1 cellular context compared by ENCODE assay signal in the genomic region with DNA sequence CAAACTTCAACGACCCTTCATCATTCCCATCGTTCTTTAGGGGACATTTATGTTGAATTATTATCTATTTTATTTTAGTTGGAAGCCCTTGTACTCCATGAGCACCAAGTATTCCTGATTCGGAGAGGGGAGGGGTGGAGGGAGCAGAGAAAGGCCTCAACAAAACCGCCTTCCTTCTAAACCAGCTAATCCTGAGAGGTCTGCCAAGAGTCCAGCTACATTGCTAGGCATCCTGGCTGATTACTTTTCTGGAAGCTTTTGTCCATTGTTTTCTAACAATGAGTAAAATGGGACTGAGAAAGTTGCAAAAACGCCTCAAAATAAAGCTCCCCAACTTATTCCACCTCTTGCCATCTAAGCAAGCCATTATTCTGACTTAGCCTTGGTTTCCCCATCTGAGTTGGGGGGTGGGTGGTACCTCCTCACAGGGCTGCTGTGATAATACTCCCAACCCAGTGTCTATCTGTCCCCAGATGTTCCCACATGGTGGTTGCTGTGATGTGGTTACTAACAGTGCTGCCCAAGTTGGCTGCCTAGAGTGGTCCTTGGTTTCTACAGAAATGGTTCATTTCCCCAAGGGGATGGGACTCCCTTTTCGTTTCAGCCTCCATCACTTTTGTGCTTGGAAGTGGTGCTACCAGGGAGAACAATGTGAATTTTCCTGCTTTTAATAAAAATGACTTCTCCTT.
A peak's percentile ranks its signal among the peaks of the same experiment; 100 is the strongest.
TF ChIP-seq lines count a peak whose summit lies in the region.

No MANE protein-coding gene starts in this region.

TF ChIP-seq in K562, 482 proteins besides CTCF, POLR2A, EP300 and RAD21 (continued from another document):
- TF ChIP-seq ZBTB7A (IDR thresholded peaks at IDR 0.05; ENCODE audit: borderline replicate concordance, control insufficient read depth, low read depth, low read length) (0 out of 2 replicates have a peak, but pooled peaks have one; percentile 24), TEAD4 (IDR thresholded peaks at IDR 0.05; ENCODE audit: low read length) (0 out of 2 replicates have a peak, but pooled peaks have one; percentile 23), TEAD4 (CRISPR knock-in tag; IDR thresholded peaks at IDR 0.05; ENCODE audit: borderline replicate concordance) (no peak), HSF4 (CRISPR knock-in tag; IDR thresholded peaks at IDR 0.05; ENCODE audit: borderline replicate concordance) (no peak), ZNF395 (CRISPR knock-in tag; IDR thresholded peaks at IDR 0.05) (0 out of 2 replicates have a peak, but pooled peaks have one; percentile 31), E4F1 (CRISPR knock-in tag; IDR thresholded peaks at IDR 0.05; ENCODE audit: borderline replicate concordance) (no peak), TAL1 (IDR thresholded peaks at IDR 0.05) (peak; percentile 39; the same call in 1 of the 2 replicates), TCF7 (IDR thresholded peaks at IDR 0.05; ENCODE audit: borderline replicate concordance) (peak; percentile 89), COPS2 (conservative IDR thresholded peaks at IDR 0.05) (no peak), TCF3 (CRISPR knock-in tag; IDR thresholded peaks at IDR 0.05) (peak; percentile 81), SP1 (CRISPR knock-in tag; IDR thresholded peaks at IDR 0.05) (no peak)
